8 cellular contexts compared by ENCODE assay signal in genomic region chr17:39769974-39770587, GRCh38. TPM values are rescaled to one million over a fixed set of nuclear protein-coding genes. Genes with fewer than 3 reads are reported as not detected.
DNase-seq lines count a peak whose midpoint lies in the region; ATAC-seq, FAIRE-seq and TF ChIP-seq lines count a peak whose summit lies in the region.

No MANE protein-coding gene starts in this region.

- TF ChIP-seq CTCF in HepG2 (CRISPR knock-in tag; IDR thresholded peaks at IDR 0.05) (no peak), right lobe of liver (IDR thresholded peaks at IDR 0.05) (no peak), RWPE2 (IDR thresholded peaks at IDR 0.05; ENCODE audit: poor library complexity, severe bottlenecking) (no peak), mammary epithelial cell (conservative IDR thresholded peaks at IDR 0.05 in 1 of 2, IDR thresholded peaks at IDR 0.05 in 1 of 2; ENCODE audit: extremely low read depth in 1 of 2, insufficient read depth in 1 of 2, low read depth in 1 of 2, low read length in 2 of 2) (no peak), thyroid gland (IDR thresholded peaks at IDR 0.05) (no peak)

- peak in 1 of 2 experiments; percentile 10; a peak in 1 of 4 replicates for TF ChIP-seq EP300 in HepG2 (IDR thresholded peaks at IDR 0.05; ENCODE audit: low read depth in 2 of 2, low read length in 2 of 2)
- TF ChIP-seq EP300 in HepG2 (CRISPR knock-in tag; IDR thresholded peaks at IDR 0.05; ENCODE audit: borderline replicate concordance), result peak; percentile 25; the same call in 1 of the 2 replicates

- dilution Hi-C loops in mammary epithelial cell (cut with HindIII; ENCODE audit: low sequenced_read_pairs), result no loop called here

- TF ChIP-seq RAD21 in HepG2 (CRISPR knock-in tag; IDR thresholded peaks at IDR 0.05), result no peak

- ATAC-seq in HepG2 (no peak), right lobe of liver (no peak), HG03439 (IDR thresholded peaks at IDR 0.05; ENCODE audit: unreplicated experiment) (peak; percentile 46), RWPE2 (ENCODE audit: low read depth) (peak; percentile 94)

- intact Hi-C loops in HepG2 (cut with micrococcal nuclease; ENCODE audit: unreplicated experiment) (loop anchor here (10.0 kb wide), 1 partner anchor 95 kb away; the partner anchor contains the start of genes IKZF3 and ZPBP2), right lobe of liver (cut with DNase I) (loop anchor here in 1 of 2 donors (10.0 kb wide), 1 partner anchor 55 kb away; no protein-coding TSS in a partner anchor), mammary epithelial cell (cut with micrococcal nuclease) (loop anchor here (1.0 to 5.0 kb wide), 4 partner anchors 12 to 211 kb away; partner anchors contain the start of genes LRRC3C, ORMDL3 and PSMD3), thyroid gland (cut with DNase I) (no loop called here)

- H3K27me3 ChIP-seq in HepG2 (ENCODE audit: control insufficient read depth in 1 of 2, insufficient read depth in 2 of 2, low read length in 2 of 2), result peaks cover 0 to 48% of the 10 kb centered on the region in 2 experiments
- no peaks in the 10 kb centered on the region for H3K27me3 ChIP-seq in right lobe of liver
- peaks cover 9% of the 10 kb centered on the region for H3K27me3 ChIP-seq in RWPE2 (ENCODE audit: insufficient read depth, poor library complexity, severe bottlenecking)
- peaks cover 60% of the 10 kb centered on the region for H3K27me3 ChIP-seq in mammary epithelial cell (ENCODE audit: insufficient read depth, low read length)
- no peaks in the 10 kb centered on the region for H3K27me3 ChIP-seq in thyroid gland

- H3K4me1 ChIP-seq in HepG2 (ENCODE audit: insufficient read depth, low read length), result peaks cover 18% of the 10 kb centered on the region
- no peaks in the 10 kb centered on the region for H3K4me1 ChIP-seq in right lobe of liver
- peaks cover 9% of the 10 kb centered on the region for H3K4me1 ChIP-seq in RWPE2 (ENCODE audit: insufficient read depth, poor library complexity, severe bottlenecking)
- H3K4me1 ChIP-seq in mammary epithelial cell (ENCODE audit: insufficient read depth, low read length), result peaks cover 17% of the 10 kb centered on the region
- no peaks in the 10 kb centered on the region for H3K4me1 ChIP-seq in thyroid gland

- H3K27ac ChIP-seq in HepG2 (ENCODE audit: extremely low read length, insufficient read depth, low read length) (no peak overlapping the region), right lobe of liver (no peak overlapping the region), RWPE2 (ENCODE audit: poor library complexity, severe bottlenecking) (peak overlapping the region; percentile 23), mammary epithelial cell (ENCODE audit: insufficient read depth, low read depth, low read length) (no peak overlapping the region), thyroid gland (no peak overlapping the region)

- H3K9me3 ChIP-seq in HepG2 (ENCODE audit: low read length), result no peaks in the 10 kb centered on the region
- no peaks in the 10 kb centered on the region for H3K9me3 ChIP-seq in right lobe of liver
- H3K9me3 ChIP-seq in RWPE2 (ENCODE audit: severe bottlenecking), result no peaks in the 10 kb centered on the region
- H3K9me3 ChIP-seq in mammary epithelial cell (replicated peaks; ENCODE audit: insufficient read depth, low read length), result peaks cover 15% of the 10 kb centered on the region
- H3K9me3 ChIP-seq in thyroid gland, result no peaks in the 10 kb centered on the region

- peak; percentile 55 for DNase-seq in HepG2 (ENCODE audit: low spot score)
- DNase-seq in right lobe of liver, result no peak
- peak; percentile 79 for DNase-seq in RWPE2 (ENCODE audit: low spot score)
- peak; percentile 100 for DNase-seq in mammary epithelial cell
- peak; percentile 78 for DNase-seq in stimulated activated naive CD4-positive, alpha-beta T cell treated with Interleukin-2 at 50 U/mL for 16 hours (lab: John Stamatoyannopoulos, UW)
- DNase-seq in MV-4-11 (lab: John Stamatoyannopoulos, UW), result no peak
- DNase-seq in thyroid gland, result no peak

- H3K9ac ChIP-seq in HepG2 (ENCODE audit: insufficient read depth, low read depth, low read length) (no peak overlapping the region), mammary epithelial cell (ENCODE audit: insufficient read depth, low read length) (no peak overlapping the region)

- POLR2A ChIA-PET in HepG2 (lab: Yijun Ruan, JAX), result no interaction called here

- no peaks in the 10 kb centered on the region for H3K36me3 ChIP-seq in HepG2 (replicated peaks in 1 of 2; ENCODE audit: control insufficient read depth in 1 of 2, insufficient read depth in 2 of 2, low read length in 2 of 2)
- no peaks in the 10 kb centered on the region for H3K36me3 ChIP-seq in right lobe of liver
- no peaks in the 10 kb centered on the region for H3K36me3 ChIP-seq in RWPE2 (ENCODE audit: low read depth)
- no peaks in the 10 kb centered on the region for H3K36me3 ChIP-seq in mammary epithelial cell (ENCODE audit: insufficient read depth, low read length)
- H3K36me3 ChIP-seq in thyroid gland, result no peaks in the 10 kb centered on the region

- H3K4me2 ChIP-seq in HepG2 (ENCODE audit: low read depth, low read length) (0 out of 2 replicates have a peak overlapping the region, but pooled peaks have one; percentile 14), mammary epithelial cell (ENCODE audit: insufficient read depth, low read depth, low read length) (no peak overlapping the region)

- H2AFZ ChIP-seq in HepG2 (ENCODE audit: low read length), result no peak overlapping the region
- no peak overlapping the region for H2AFZ ChIP-seq in mammary epithelial cell (ENCODE audit: low read depth, low read length)

- TF ChIP-seq POLR2A in HepG2 (IDR thresholded peaks at IDR 0.05; ENCODE audit: insufficient read depth in 1 of 2, low read depth in 2 of 2, low read length in 2 of 2), result no peak
- no peak for TF ChIP-seq POLR2A in right lobe of liver (IDR thresholded peaks at IDR 0.05)
- TF ChIP-seq POLR2A in thyroid gland (IDR thresholded peaks at IDR 0.05), result no peak

- in situ Hi-C loops in HepG2 (cut with HindIII; ENCODE audit: extremely low pct_ligation_motif_present, low pct_unique_long_range_greater_than_20kb) (no loop called here), mammary epithelial cell (cut with MboI; ENCODE audit: low sequenced_read_pairs in 2 of 2) (no loop called here)

- H3K79me2 ChIP-seq in HepG2 (ENCODE audit: insufficient read depth, low read length) (no peaks in the 10 kb centered on the region), mammary epithelial cell (ENCODE audit: insufficient read depth, low read length) (no peaks in the 10 kb centered on the region)

- H3K4me3 ChIP-seq in HepG2 (replicated peaks in 1 of 3; ENCODE audit: insufficient read depth in 1 of 3, low read depth in 2 of 3, low read length in 3 of 3) (no peak overlapping the region), right lobe of liver (no peak overlapping the region), RWPE2 (ENCODE audit: severe bottlenecking) (no peak overlapping the region), mammary epithelial cell (replicated peaks in 1 of 3; ENCODE audit: insufficient read depth in 1 of 3, low read depth in 2 of 3, low read length in 3 of 3) (no peak overlapping the region), thyroid gland (replicated peaks in 1 of 3) (no peak overlapping the region)

- WGBS in HepG2 (ENCODE audit: low lambda C conversion rate), result 8% methylated on average over 8 of the region's 8 CpGs
- 64% methylated on average over 8 of the region's 8 CpGs for WGBS in right lobe of liver (ENCODE audit: insufficient coverage, low coverage, low lambda C conversion rate, missing lambda C conversion rate)
- WGBS in mammary epithelial cell (ENCODE audit: low coverage, missing lambda C conversion rate), result 0% methylated on average over 8 of the region's 8 CpGs
- 63 to 71% methylated on average over 8 of the region's 8 CpGs for WGBS in thyroid gland, 2 donors

- FAIRE-seq in HepG2 (lab: Jason Lieb, UNC), result peak; percentile 81

- CTCF ChIA-PET in HepG2 (lab: Yijun Ruan, JAX; ENCODE audit: low intra/inter-chr PET ratio, low total read pairs), result no interaction called here
- CTCF ChIA-PET in mammary epithelial cell (lab: Charles Lee; ENCODE audit: low non-redundant PET), result interaction anchor here (0.5 kb wide), 1 partner anchor 91 kb away, joined by 3 read pairs; no protein-coding TSS in a partner anchor

- BruUV-seq in HepG2 (replicated peaks; lab: Mats Ljungman, UMichigan) (no TSS peak), mammary epithelial cell (replicated peaks; lab: Mats Ljungman, UMichigan) (no TSS peak)

- H4K20me1 ChIP-seq in HepG2 (ENCODE audit: insufficient read depth, low read length) (no peaks in the 10 kb centered on the region), mammary epithelial cell (ENCODE audit: insufficient read depth, low read length) (peaks cover 3% of the 10 kb centered on the region)

RNA-seq across cellular contexts. Expression of gene GRB7, which starts 32.3 kb away (rescaled TPM):
- total RNA-seq in HepG2 (2016; rRNA removed; fragmentation: Illumina TruSeq; extraction: Trizol), result 41.7 and 60.2 TPM in 2 replicates
- total RNA-seq in HepG2 (2016; cell fraction: cytosol; rRNA removed; fragmentation: Illumina TruSeq; extraction: Trizol; ENCODE audit: low read depth), result 17.9 and 20.4 TPM in 2 replicates
- 38.5 and 64.6 TPM in 2 replicates for total RNA-seq in HepG2 (2016; cell fraction: insoluble cytoplasmic fraction; rRNA removed; fragmentation: Illumina TruSeq; extraction: Trizol)
- total RNA-seq in HepG2 (2016; cell fraction: membrane; rRNA removed; fragmentation: Illumina TruSeq; extraction: Trizol), result 31.4 and 31.5 TPM in 2 replicates
- total RNA-seq in HepG2 (2016; cell fraction: nucleus; rRNA removed; fragmentation: Illumina TruSeq; extraction: Trizol), result 57.0 and 59.4 TPM in 2 replicates
- polyA plus RNA-seq in HepG2 (2011; rRNA removed), result 77.7 and 92.3 TPM in 2 replicates
- 36.7 and 60.1 TPM in 2 replicates for polyA plus RNA-seq in HepG2 (2011; cell fraction: cytosol; rRNA removed)
- polyA plus RNA-seq in HepG2 (2011; cell fraction: nucleus; rRNA removed), result 319 and 344 TPM in 2 replicates
- 60.9 and 73.8 TPM in 2 replicates for polyA plus RNA-seq in HepG2 (2012)
- 8.5 and 8.6 TPM in 2 replicates for polyA plus RNA-seq in HepG2 (2016; cell fraction: cytosol; fragmentation: Illumina TruSeq; extraction: Trizol; ENCODE audit: low read depth)
- 45.6 and 58.3 TPM in 2 replicates for polyA plus RNA-seq in HepG2 (2016; cell fraction: insoluble cytoplasmic fraction; fragmentation: Illumina TruSeq; extraction: Trizol; ENCODE audit: low read depth)
- polyA plus RNA-seq in HepG2 (2016; cell fraction: membrane; fragmentation: Illumina TruSeq; extraction: Trizol; ENCODE audit: low read depth), result 13.3 and 14.8 TPM in 2 replicates
- polyA plus RNA-seq in HepG2 (2016; cell fraction: nucleus; fragmentation: Illumina TruSeq; extraction: Trizol; ENCODE audit: insufficient read depth, low read depth), result 147 and 156 TPM in 2 replicates
- 9.1 and 160 TPM in 2 replicates for polyA minus RNA-seq in HepG2 (2011; rRNA and poly(A)+ RNA removed; ENCODE audit: low replicate concordance)
- 55.8 and 65.9 TPM in 2 replicates for polyA minus RNA-seq in HepG2 (2011; cell fraction: cytosol; rRNA and poly(A)+ RNA removed)
- polyA minus RNA-seq in HepG2 (2011; cell fraction: nucleus; rRNA and poly(A)+ RNA removed), result 80.7 and 95.9 TPM in 2 replicates
- 10 to 100 TPM in 2 of 6 experiments, 1 to 10 TPM in 4; 2.1 to 10.9 (median 7.5) TPM for total RNA-seq in right lobe of liver
- total RNA-seq in mammary epithelial cell, result 10 to 100 TPM in 1 of 2 donors, 1 to 10 TPM in 1; 1.5 to 18.2 TPM
- polyA plus RNA-seq in mammary epithelial cell, result 9.9 TPM
- 9.1 TPM for polyA minus RNA-seq in mammary epithelial cell
- 10 to 100 TPM in 1 of 4 donors, 1 to 10 TPM in 3; 7.1 to 14.0 (median 8.7) TPM for total RNA-seq in thyroid gland

RNA-seq across cellular contexts. Expression of gene MIEN1, which starts 39.7 kb away (rescaled TPM):
- total RNA-seq in HepG2 (2016; rRNA removed; fragmentation: Illumina TruSeq; extraction: Trizol) (40.6 and 48.6 TPM in 2 replicates), right lobe of liver (10 to 100 TPM; 23.1 to 61.6 (median 29.0) TPM), mammary epithelial cell (10 to 100 TPM; 10.2 to 36.8 TPM), thyroid gland (100 to 1,000 TPM in 1 of 4 donors, 10 to 100 TPM in 3; 39.8 to 134 (median 70.3) TPM)
- 50.1 and 73.7 TPM in 2 replicates for total RNA-seq in HepG2 (2016; cell fraction: cytosol; rRNA removed; fragmentation: Illumina TruSeq; extraction: Trizol; ENCODE audit: low read depth)
- total RNA-seq in HepG2 (2016; cell fraction: insoluble cytoplasmic fraction; rRNA removed; fragmentation: Illumina TruSeq; extraction: Trizol), result 43.9 and 49.0 TPM in 2 replicates
- total RNA-seq in HepG2 (2016; cell fraction: membrane; rRNA removed; fragmentation: Illumina TruSeq; extraction: Trizol), result 66.3 and 82.4 TPM in 2 replicates
- total RNA-seq in HepG2 (2016; cell fraction: nucleus; rRNA removed; fragmentation: Illumina TruSeq; extraction: Trizol), result 18.4 and 23.7 TPM in 2 replicates
- polyA plus RNA-seq in HepG2 (2011; rRNA removed) (56.6 and 68.2 TPM in 2 replicates), mammary epithelial cell (47.4 TPM)
- polyA plus RNA-seq in HepG2 (2011; cell fraction: cytosol; rRNA removed), result 62.1 and 67.0 TPM in 2 replicates
- 27.3 and 39.8 TPM in 2 replicates for polyA plus RNA-seq in HepG2 (2011; cell fraction: nucleus; rRNA removed)
- 38.6 and 44.5 TPM in 2 replicates for polyA plus RNA-seq in HepG2 (2012)
- polyA plus RNA-seq in HepG2 (2016; cell fraction: cytosol; fragmentation: Illumina TruSeq; extraction: Trizol; ENCODE audit: low read depth), result 106 and 131 TPM in 2 replicates
- 73.3 and 81.4 TPM in 2 replicates for polyA plus RNA-seq in HepG2 (2016; cell fraction: insoluble cytoplasmic fraction; fragmentation: Illumina TruSeq; extraction: Trizol; ENCODE audit: low read depth)
- 100 and 131 TPM in 2 replicates for polyA plus RNA-seq in HepG2 (2016; cell fraction: membrane; fragmentation: Illumina TruSeq; extraction: Trizol; ENCODE audit: low read depth)
- polyA plus RNA-seq in HepG2 (2016; cell fraction: nucleus; fragmentation: Illumina TruSeq; extraction: Trizol; ENCODE audit: insufficient read depth, low read depth), result 45.4 and 54.1 TPM in 2 replicates
- polyA minus RNA-seq in HepG2 (2011; rRNA and poly(A)+ RNA removed; ENCODE audit: low replicate concordance), result 30.0 and 48.1 TPM in 2 replicates
- 11.5 and 16.0 TPM in 2 replicates for polyA minus RNA-seq in HepG2 (2011; cell fraction: cytosol; rRNA and poly(A)+ RNA removed)
- polyA minus RNA-seq in HepG2 (2011; cell fraction: nucleus; rRNA and poly(A)+ RNA removed), result 10.6 and 14.7 TPM in 2 replicates
- 29.8 TPM for polyA minus RNA-seq in mammary epithelial cell

Comparison
In these comparisons a context has a peak if more than half of its experiments do, and no peak if none do; other contexts are left out.
1. DNase-seq: peak in HepG2 (single experiment), RWPE2 (single experiment), mammary epithelial cell (single experiment) and stimulated activated naive CD4-positive, alpha-beta T cell treated with Interleukin-2 at 50 U/mL for 16 hours (single experiment); none in right lobe of liver (0 of 3), MV-4-11 (single experiment) and thyroid gland (0 of 2).
2. ATAC-seq: peak in HG03439 (single experiment) and RWPE2 (single experiment); none in HepG2 (single experiment) and right lobe of liver (0 of 4).